ENCODE assay signal across 20 cellular contexts in the genomic region with DNA sequence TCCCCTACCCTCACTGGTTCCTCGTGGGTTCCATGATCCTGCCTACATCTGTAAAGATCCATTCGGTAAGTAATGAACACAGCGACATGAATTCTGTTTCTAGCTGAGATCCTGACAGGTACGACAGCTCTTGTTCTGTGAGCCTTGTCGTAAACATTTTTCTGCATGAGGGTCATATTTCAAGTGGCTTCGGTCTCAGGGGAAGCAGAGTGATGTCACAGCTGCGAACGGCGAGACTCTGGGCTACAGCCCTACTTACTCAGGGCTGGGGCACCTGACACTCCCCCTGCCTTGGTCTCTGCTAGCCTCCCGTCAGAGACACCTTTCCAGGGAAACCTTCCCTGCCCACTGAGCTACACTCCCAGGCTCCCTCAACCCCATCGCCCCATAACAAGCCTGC.
DNase-seq lines count a peak whose midpoint lies in the region; ATAC-seq and TF ChIP-seq lines count a peak whose summit lies in the region.
"Had no signal": no experiment of that assay in that cellular context is flagged by ENCODE, and none has a peak within 500 bp of the region (broad histone marks: within the 10 kb centered on the region; RNA-seq: fewer than 3 reads in every experiment).

No MANE protein-coding gene starts in this region.

- H3K4me1 Mint-ChIP-seq in nephron progenitor cell = peaks cover 42% of the 10 kb centered on the region
- H3K4me1 Mint-ChIP-seq: activated naive CD8-positive, alpha-beta T cell treated with anti-CD3 and anti-CD28 coated beads for 36 hours had no signal

- no peak for TF ChIP-seq CTCF in nephron progenitor cell (IDR thresholded peaks at IDR 0.05)

- ATAC-seq in HG02973 (IDR thresholded peaks at IDR 0.05; ENCODE audit: unreplicated experiment) (no peak), HG02938 (IDR thresholded peaks at IDR 0.05; ENCODE audit: unreplicated experiment) (no peak)
- ATAC-seq: naive thymus-derived CD8-positive, alpha-beta T cell had no signal

- peaks cover 3% of the 10 kb centered on the region for H3K27me3 Mint-ChIP-seq in nephron progenitor cell (ENCODE audit: low read depth, poor library complexity)
- H3K27me3 Mint-ChIP-seq: activated naive CD8-positive, alpha-beta T cell treated with anti-CD3 and anti-CD28 coated beads for 36 hours; CD4-positive, alpha-beta T cell; naive thymus-derived CD8-positive, alpha-beta T cell; stimulated activated naive CD8-positive, alpha-beta T cell treated with anti-CD3 and anti-CD28 coated beads, Interleukin-15, Interleukin-2, amounts not matched to agents 100 ng/mL and 50 ng/mL, for 24 hours had no signal

- no peak overlapping the region for H3K4me3 Mint-ChIP-seq in nephron progenitor cell
- H3K4me3 Mint-ChIP-seq: activated naive CD8-positive, alpha-beta T cell treated with anti-CD3 and anti-CD28 coated beads for 36 hours; CD4-positive, alpha-beta T cell; GM23338; naive thymus-derived CD8-positive, alpha-beta T cell; stimulated activated naive CD8-positive, alpha-beta T cell treated with anti-CD3 and anti-CD28 coated beads, Interleukin-15, Interleukin-2, amounts not matched to agents 100 ng/mL and 50 ng/mL, for 24 hours had no signal

- peaks cover 22% of the 10 kb centered on the region for H3K9me3 Mint-ChIP-seq in nephron progenitor cell
- H3K9me3 Mint-ChIP-seq: activated naive CD8-positive, alpha-beta T cell treated with anti-CD3 and anti-CD28 coated beads for 36 hours; CD4-positive, alpha-beta T cell; naive thymus-derived CD8-positive, alpha-beta T cell; stimulated activated naive CD8-positive, alpha-beta T cell treated with anti-CD3 and anti-CD28 coated beads, Interleukin-15, Interleukin-2, amounts not matched to agents 100 ng/mL and 50 ng/mL, for 24 hours had no signal

- peak overlapping the region; percentile 67 for H3K27ac Mint-ChIP-seq in nephron progenitor cell
- H3K27ac Mint-ChIP-seq: activated naive CD8-positive, alpha-beta T cell treated with anti-CD3 and anti-CD28 coated beads for 36 hours; CD4-positive, alpha-beta T cell; stimulated activated naive CD8-positive, alpha-beta T cell treated with anti-CD3 and anti-CD28 coated beads, Interleukin-15, Interleukin-2, amounts not matched to agents 100 ng/mL and 50 ng/mL, for 24 hours had no signal

- H3K36me3 Mint-ChIP-seq in nephron progenitor cell (ENCODE audit: low read depth) = peaks cover 38% of the 10 kb centered on the region

- DNase-seq in NCI-H2227 (lab: John Stamatoyannopoulos, UW; ENCODE audit: unreplicated experiment) (peak; percentile 30), NCI-H2227 treated with DMSO at 0.1 percent for 48 hours (lab: John Stamatoyannopoulos, UW) (no peak), NCI-H1436 treated with DMSO at 0.1 percent for 48 hours (lab: John Stamatoyannopoulos, UW) (peak; percentile 68), NCI-H510A (lab: John Stamatoyannopoulos, UW) (peak; percentile 32), nephron progenitor cell (peak; percentile 46), NCI-H1930 (lab: John Stamatoyannopoulos, UW) (no peak)
- DNase-seq: activated CD8-positive, alpha-beta memory T cell treated with anti-CD3 and anti-CD28 coated beads for 24 hours; activated effector memory CD4-positive, alpha-beta T cell treated with Interleukin-2 at 50 U/mL for 16 hours; activated naive CD8-positive, alpha-beta T cell treated with anti-CD3 and anti-CD28 coated beads for 36 hours; CD4-positive, alpha-beta T cell; effector memory CD4-positive, alpha-beta T cell; kidney; naive thymus-derived CD8-positive, alpha-beta T cell; NCI-H82; RPMI8226; SK-N-SH had no signal

Comparison
In these comparisons a context has a peak if more than half of its experiments do, and no peak if none do; other contexts are left out.
1. DNase-seq: peak in NCI-H2227 (single experiment), NCI-H1436 treated with DMSO at 0.1 percent for 48 hours (single experiment), NCI-H510A (single experiment) and nephron progenitor cell (single experiment); none in NCI-H2227 treated with DMSO at 0.1 percent for 48 hours (single experiment) and NCI-H1930 (0 of 2).